In genomic region chr13:32645854-32646253, GRCh38 we compare ENCODE assay signal across 1 cellular context.
TF ChIP-seq lines count a peak whose summit lies in the region.

No MANE protein-coding gene starts in this region.

TF ChIP-seq in HEK293, 187 proteins besides CTCF, POLR2A, EP300 and RAD21 (continued from another document):
- TF ChIP-seq ZNF292 (tag by site-specific recombination; IDR thresholded peaks at IDR 0.05; ENCODE audit: borderline replicate concordance, low read depth) (no peak), ZNF692 (tag by site-specific recombination; IDR thresholded peaks at IDR 0.05) (no peak)
TF ChIP-seq in HEK293: peak in this region for 4.
